In the genomic region with DNA sequence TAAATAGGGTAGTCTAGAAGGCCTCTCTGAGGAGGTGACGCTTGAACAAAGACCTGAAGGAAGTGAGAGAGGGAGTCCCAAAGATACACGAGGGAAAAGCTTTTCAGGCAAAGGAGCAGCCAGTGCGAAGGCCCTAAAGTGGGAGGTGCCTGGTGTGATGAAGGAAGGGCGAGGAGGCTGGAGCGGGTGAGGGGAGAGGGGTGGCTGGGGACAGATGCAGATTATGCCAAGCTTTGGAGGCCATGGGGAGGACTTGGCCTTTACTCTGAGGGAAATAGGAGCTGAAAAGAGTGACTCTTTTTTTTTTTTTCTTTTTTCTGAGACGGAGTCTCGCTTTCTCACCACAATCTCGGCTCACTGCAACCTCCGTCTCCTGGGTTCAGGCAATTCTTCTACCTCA, we compare ENCODE assay signal across 22 cellular contexts. TPM values are rescaled to one million over a fixed set of nuclear protein-coding genes. Genes with fewer than 3 reads are reported as not detected.
DNase-seq lines count a peak whose midpoint lies in the region; ATAC-seq and TF ChIP-seq lines count a peak whose summit lies in the region.
"Had no signal": no experiment of that assay in that cellular context is flagged by ENCODE, and none has a peak within 500 bp of the region (broad histone marks: within the 10 kb centered on the region; RNA-seq: fewer than 3 reads in every experiment).

No MANE protein-coding gene starts in this region.

- no peak overlapping the region for H3K27ac Mint-ChIP-seq in activated naive CD8-positive, alpha-beta T cell treated with anti-CD3 and anti-CD28 coated beads, Interleukin-2, amount 10 ng/mL, durations not matched to agents 7 days and 5 days
- H3K27ac Mint-ChIP-seq in nephron: no peak overlapping the region

- ATAC-seq in SK-N-SH treated with all-trans-retinoic acid at 6 μM for 48 hours (no peak), GM19035 (IDR thresholded peaks at IDR 0.05; ENCODE audit: unreplicated experiment) (no peak)
- ATAC-seq in activated naive CD8-positive, alpha-beta T cell treated with anti-CD3 and anti-CD28 coated beads, Interleukin-2, amount 10 ng/mL, durations not matched to agents 7 days and 5 days (ENCODE audit: low read depth): no peak
- ATAC-seq: lower lobe of right lung had no signal

- DNase-seq in SK-N-SH: no peak
- DNase-seq in activated naive CD8-positive, alpha-beta T cell treated with anti-CD3 and anti-CD28 coated beads, Interleukin-2, amount 10 ng/mL, durations not matched to agents 7 days and 5 days: no peak
- no peak for DNase-seq in KBM-7
- no peak for DNase-seq in lower leg skin (ENCODE audit: low spot score in 2 of 2)
- DNase-seq: brain microvascular endothelial cell, C1 segment of cervical spinal cord, DMS153, dorsolateral prefrontal cortex, lower lobe of right lung, NCI-H1092 treated with DMSO at 0.1 percent for 48 hours, NCI-H2171, NCI-H82, spleen, transverse colon had no signal

- H2AFZ ChIP-seq in SK-N-SH (ENCODE audit: low read depth): no peak overlapping the region

- H3K27me3 Mint-ChIP-seq in activated naive CD8-positive, alpha-beta T cell treated with anti-CD3 and anti-CD28 coated beads, Interleukin-2, amount 10 ng/mL, durations not matched to agents 7 days and 5 days: no peaks in the 10 kb centered on the region
- H3K27me3 Mint-ChIP-seq in nephron (ENCODE audit: low read depth): no peaks in the 10 kb centered on the region

- no peak for TF ChIP-seq POLR2A in lower leg skin (IDR thresholded peaks at IDR 0.05)

- peaks cover 35% of the 10 kb centered on the region for H3K4me1 Mint-ChIP-seq in activated naive CD8-positive, alpha-beta T cell treated with anti-CD3 and anti-CD28 coated beads, Interleukin-2, amount 10 ng/mL, durations not matched to agents 7 days and 5 days
- H3K4me1 Mint-ChIP-seq in nephron: peaks cover 55% of the 10 kb centered on the region

- POLR2A ChIA-PET in SK-N-SH (lab: Yijun Ruan, JAX): no interaction called here
- POLR2A ChIA-PET in HEK293 (lab: Yijun Ruan, JAX): interaction anchor here (1.5 kb wide), 1 partner anchor 44 kb away, joined by 4 read pairs; no protein-coding TSS in a partner anchor
- POLR2A ChIA-PET in activated naive CD8-positive, alpha-beta T cell treated with anti-CD3 and anti-CD28 coated beads, Interleukin-2, amount 10 ng/mL, durations not matched to agents 7 days and 5 days (lab: Charles Lee): interaction anchor here (0.6 kb wide), 1 partner anchor 20 kb away, joined by 3 read pairs; no protein-coding TSS in a partner anchor

- intact Hi-C loops in lower leg skin (cut with DNase I; ENCODE audit: low total_unique reads): no loop called here

- H3F3A ChIP-seq in SK-N-SH (replicated peaks; ENCODE audit: insufficient read depth): peaks cover 6% of the 10 kb centered on the region

- peak overlapping the region; percentile 7 for H3K4me3 Mint-ChIP-seq in activated naive CD8-positive, alpha-beta T cell treated with anti-CD3 and anti-CD28 coated beads, Interleukin-2, amount 10 ng/mL, durations not matched to agents 7 days and 5 days
- peak overlapping the region; percentile 7 to 99 (median 95) for H3K4me3 Mint-ChIP-seq in nephron

- no peaks in the 10 kb centered on the region for H3K9me3 ChIP-seq in SK-N-SH
- no peaks in the 10 kb centered on the region for H3K9me3 ChIP-seq in HEK293 (ENCODE audit: control insufficient read depth, insufficient read depth, low read depth, low read length)
- H3K9me3 ChIP-seq: lower lobe of right lung, spleen, transverse colon had no signal

- 90% methylated on average over 9 of the region's 9 CpGs for WGBS in SK-N-SH (ENCODE audit: low lambda C conversion rate)
- 75 to 79% methylated on average over 9 of the region's 9 CpGs for WGBS in lower leg skin, 2 donors

- H3K4me3 ChIP-seq in SK-N-SH (ENCODE audit: low read depth in 2 of 2, low read length in 1 of 2) (no peak overlapping the region), HEK293 (ENCODE audit: low read depth, low read length) (no peak overlapping the region), lower leg skin (ENCODE audit: low read depth, poor library complexity, severe bottlenecking) (no peak overlapping the region)
- H3K4me3 ChIP-seq: lower lobe of right lung, spleen, transverse colon had no signal

- no peak for TF ChIP-seq RAD21 in SK-N-SH (IDR thresholded peaks at IDR 0.05; ENCODE audit: low read length)

- H3K36me3 ChIP-seq in SK-N-SH (replicated peaks in 1 of 2; ENCODE audit: control insufficient read depth in 1 of 2, insufficient read depth in 2 of 2, low read length in 1 of 2) (peaks cover 4 to 12% of the 10 kb centered on the region in 2 experiments), HEK293 (ENCODE audit: control insufficient read depth in 2 of 2, insufficient read depth in 1 of 2, low read length in 2 of 2) (peaks cover 26 to 46% of the 10 kb centered on the region in 2 experiments)

- no peaks in the 10 kb centered on the region for H3K9me2 ChIP-seq in SK-N-SH

- H3K4me2 ChIP-seq in SK-N-SH: 0 out of 2 replicates have a peak overlapping the region, but pooled peaks have one; percentile 93

- H3K9me3 Mint-ChIP-seq in activated naive CD8-positive, alpha-beta T cell treated with anti-CD3 and anti-CD28 coated beads, Interleukin-2, amount 10 ng/mL, durations not matched to agents 7 days and 5 days: no peaks in the 10 kb centered on the region
- no peaks in the 10 kb centered on the region for H3K9me3 Mint-ChIP-seq in nephron

- peaks cover 8% of the 10 kb centered on the region for H3K36me3 Mint-ChIP-seq in activated naive CD8-positive, alpha-beta T cell treated with anti-CD3 and anti-CD28 coated beads, Interleukin-2, amount 10 ng/mL, durations not matched to agents 7 days and 5 days
- H3K36me3 Mint-ChIP-seq in nephron (ENCODE audit: low read depth): peaks cover 13% of the 10 kb centered on the region

- H3K4me1 ChIP-seq in SK-N-SH (ENCODE audit: control insufficient read depth in 1 of 2, insufficient read depth in 2 of 2, low read depth in 1 of 2, low read length in 1 of 2) (peaks cover 0 to 25% of the 10 kb centered on the region in 2 experiments; a peak in 2 of 4 replicates), HEK293 (ENCODE audit: control insufficient read depth, insufficient read depth, low read length) (peaks cover 13% of the 10 kb centered on the region)

- H3K27me3 ChIP-seq in SK-N-SH (ENCODE audit: insufficient read depth): no peaks in the 10 kb centered on the region
- H3K27me3 ChIP-seq: brain microvascular endothelial cell, dorsolateral prefrontal cortex, spleen, transverse colon had no signal

- in situ Hi-C loops in KBM-7 (cut with MboI; ENCODE audit: low pct_unique_long_range_greater_than_20kb, low sequenced_read_pairs): no loop called here

- H3K79me2 ChIP-seq in SK-N-SH (ENCODE audit: insufficient read depth): peaks cover 80% of the 10 kb centered on the region

- H3K9ac ChIP-seq in SK-N-SH: no peak overlapping the region

- no peak for TF ChIP-seq EP300 in SK-N-SH (IDR thresholded peaks at IDR 0.05; ENCODE audit: borderline replicate concordance in 1 of 2, low read depth in 1 of 2, low read length in 1 of 2)

- CTCF ChIA-PET in SK-N-SH (lab: Yijun Ruan, JAX) (interaction anchor here (1.1 to 1.5 kb wide), 2 partner anchors 13 to 32 kb away, joined by 3 read pairs; no protein-coding TSS in a partner anchor), HEK293 (lab: Yijun Ruan, JAX) (interaction anchor here (0.7 kb wide), 1 partner anchor 21 kb away, joined by 4 read pairs; no protein-coding TSS in a partner anchor)

- peaks cover 62% of the 10 kb centered on the region for H4K20me1 ChIP-seq in SK-N-SH (ENCODE audit: insufficient read depth)

- TF ChIP-seq CTCF in SK-N-SH (IDR thresholded peaks at IDR 0.05) (no peak), HEK293 (tag by site-specific recombination; IDR thresholded peaks at IDR 0.05) (no peak), nephron (IDR thresholded peaks at IDR 0.05; ENCODE audit: unreplicated experiment in 3 of 3) (no peak), lower leg skin (IDR thresholded peaks at IDR 0.05) (no peak)

- H3K27ac ChIP-seq in SK-N-SH (ENCODE audit: low read depth in 2 of 2, low read length in 1 of 2) (no peak overlapping the region), HEK293 (ENCODE audit: extremely low read depth, low read depth, low read length) (no peak overlapping the region)
- H3K27ac ChIP-seq: 22Rv1, brain microvascular endothelial cell, lower lobe of right lung, transverse colon had no signal

TF ChIP-seq in SK-N-SH treated with all-trans-retinoic acid at 6 μM for 48 hours, 23 proteins besides CTCF, POLR2A, EP300 and RAD21 (continues in another document):
- no peak for TF ChIP-seq ZFP3 (CRISPR knock-in tag; IDR thresholded peaks at IDR 0.05)

RNA-seq across cellular contexts. Expression of a gene that starts 2.9 kb away (rescaled TPM):
- polyA plus RNA-seq in SK-N-SH (2012; rRNA removed): 58.4 and 86.5 TPM in 2 replicates
- polyA plus RNA-seq in SK-N-SH (2012; cell fraction: cytosol; rRNA removed): 34.4 and 50.3 TPM in 2 replicates
- 123 and 136 TPM in 2 replicates for polyA plus RNA-seq in SK-N-SH (2012; cell fraction: nucleus; rRNA removed)
- total RNA-seq in activated naive CD8-positive, alpha-beta T cell treated with anti-CD3 and anti-CD28 coated beads, Interleukin-2, amount 10 ng/mL, durations not matched to agents 7 days and 5 days: 10 to 100 TPM; 63.8 to 65.3 TPM
- total RNA-seq in lower leg skin: 100 to 1,000 TPM in 1 of 4 donors, 10 to 100 TPM in 3; 78.5 to 103 (median 94.2) TPM

RNA-seq across cellular contexts. Expression of a gene that starts 12.2 kb away (rescaled TPM):
- not detected in 2 replicates for polyA plus RNA-seq in SK-N-SH (2012; rRNA removed)
- polyA plus RNA-seq in SK-N-SH (2012; cell fraction: cytosol; rRNA removed): not detected in 2 replicates
- not detected in 2 replicates for polyA plus RNA-seq in SK-N-SH (2012; cell fraction: nucleus; rRNA removed)
- total RNA-seq in activated naive CD8-positive, alpha-beta T cell treated with anti-CD3 and anti-CD28 coated beads, Interleukin-2, amount 10 ng/mL, durations not matched to agents 7 days and 5 days: not detected
- 1 to 10 TPM; 1.6 to 4.3 (median 2.8) TPM for total RNA-seq in lower leg skin
- total RNA-seq: glomerular endothelial cell, pulmonary artery endothelial cell had no signal

RNA-seq across cellular contexts. Expression of a gene that starts 16.1 kb away (rescaled TPM):
- polyA plus RNA-seq in SK-N-SH (2012; rRNA removed): not detected in 2 replicates
- not detected in 2 replicates for polyA plus RNA-seq in SK-N-SH (2012; cell fraction: cytosol; rRNA removed)
- not detected in 2 replicates for polyA plus RNA-seq in SK-N-SH (2012; cell fraction: nucleus; rRNA removed)
- not detected for total RNA-seq in activated naive CD8-positive, alpha-beta T cell treated with anti-CD3 and anti-CD28 coated beads, Interleukin-2, amount 10 ng/mL, durations not matched to agents 7 days and 5 days
- total RNA-seq in lower leg skin: not detected
- total RNA-seq: glomerular endothelial cell, pulmonary artery endothelial cell, spleen, transverse colon had no signal
- polyA plus RNA-seq: esophagus had no signal

RNA-seq across cellular contexts. Expression of a gene that starts 43.2 kb away (rescaled TPM):
- 9.5 and 12.6 TPM in 2 replicates for polyA plus RNA-seq in SK-N-SH (2012; rRNA removed)
- 5.8 and 9.7 TPM in 2 replicates for polyA plus RNA-seq in SK-N-SH (2012; cell fraction: cytosol; rRNA removed)
- 14.8 and 15.1 TPM in 2 replicates for polyA plus RNA-seq in SK-N-SH (2012; cell fraction: nucleus; rRNA removed)
- total RNA-seq in activated naive CD8-positive, alpha-beta T cell treated with anti-CD3 and anti-CD28 coated beads, Interleukin-2, amount 10 ng/mL, durations not matched to agents 7 days and 5 days: 10 to 100 TPM; 20.8 to 24.2 TPM
- total RNA-seq in lower leg skin: 10 to 100 TPM in 3 of 4 donors, 1 to 10 TPM in 1; 8.1 to 15.1 (median 11.7) TPM

RNA-seq across cellular contexts. Expression of a gene that starts 43.7 kb away (rescaled TPM):
- 0.73 and 2.7 TPM in 2 replicates for polyA plus RNA-seq in SK-N-SH (2012; rRNA removed)
- polyA plus RNA-seq in SK-N-SH (2012; cell fraction: cytosol; rRNA removed): 0.98 and 1.0 TPM in 2 replicates
- 0.21 and 2.9 TPM in 2 replicates for polyA plus RNA-seq in SK-N-SH (2012; cell fraction: nucleus; rRNA removed)
- total RNA-seq in activated naive CD8-positive, alpha-beta T cell treated with anti-CD3 and anti-CD28 coated beads, Interleukin-2, amount 10 ng/mL, durations not matched to agents 7 days and 5 days: 10 to 100 TPM; 11.6 to 12.7 TPM
- total RNA-seq in lower leg skin: 10 to 100 TPM; 17.1 to 35.5 (median 28.8) TPM
